ENCODE assay signal across 14 cellular contexts in the genomic region with DNA sequence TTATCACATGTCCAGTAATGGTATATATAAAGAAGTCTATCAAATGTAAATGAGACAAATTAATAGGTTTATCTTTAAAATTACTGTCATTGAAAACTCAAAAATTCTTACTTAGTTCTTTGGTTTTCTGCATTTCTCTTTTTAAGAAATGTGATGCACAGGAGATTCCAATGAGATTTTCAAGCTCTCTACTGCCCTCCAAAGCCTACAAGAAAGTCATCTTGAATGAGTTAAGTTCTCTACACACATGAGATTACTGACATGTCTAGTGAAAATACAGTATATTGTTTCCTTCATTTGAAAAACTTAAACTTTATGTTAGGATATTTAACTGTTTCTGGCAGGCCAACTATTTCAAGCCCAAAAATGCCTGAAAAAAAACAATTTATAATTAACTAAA.
DNase-seq lines count a peak whose midpoint lies in the region; TF ChIP-seq lines count a peak whose summit lies in the region.
"Had no signal": no experiment of that assay in that cellular context is flagged by ENCODE, and none has a peak within 500 bp of the region (broad histone marks: within the 10 kb centered on the region; RNA-seq: fewer than 3 reads in every experiment).

No MANE protein-coding gene starts in this region.

- H3K36me3 ChIP-seq in testis (ENCODE audit: low read depth, missing control alignments): no peaks in the 10 kb centered on the region
- H3K36me3 ChIP-seq: SJSA1 had no signal

- intact Hi-C loops in testis (cut with DNase I; ENCODE audit: low total_unique reads): no loop called here

- H3K4me3 ChIP-seq in testis: no peak overlapping the region
- H3K4me3 ChIP-seq: mucosa of descending colon, SJSA1 had no signal

- H3K4me1 ChIP-seq in testis: no peaks in the 10 kb centered on the region

- no peak for TF ChIP-seq CTCF in testis (IDR thresholded peaks at IDR 0.05)

- DNase-seq in NCI-H82 (lab: John Stamatoyannopoulos, UW) (peak; percentile 20), NCI-H82 treated with DMSO at 0.1 percent for 48 hours (lab: John Stamatoyannopoulos, UW; ENCODE audit: unreplicated experiment) (no peak), OCI-M1 (lab: John Stamatoyannopoulos, UW) (peak; percentile 31), dermis blood vessel endothelial cell (peak; percentile 19), renal cortical epithelial cell (ENCODE audit: low read depth) (peak; percentile 38), testis (no peak), globus pallidus (ENCODE audit: low spot score) (no peak), KG1 (lab: John Stamatoyannopoulos, UW) (no peak)
- DNase-seq: activated CD8-positive, alpha-beta T cell treated with anti-CD3 and anti-CD28 coated beads for 36 hours; activated naive CD8-positive, alpha-beta T cell treated with anti-CD3 and anti-CD28 coated beads, Interleukin-2, amount 50 U/mL, for 24 hours; mucosa of descending colon; NCI-H1436; stimulated activated naive CD4-positive, alpha-beta T cell treated with Interleukin-2 at 50 U/mL for 16 hours had no signal

- TF ChIP-seq POLR2A in testis (IDR thresholded peaks at IDR 0.05): no peak

- no peaks in the 10 kb centered on the region for H3K27me3 ChIP-seq in testis
- H3K27me3 ChIP-seq: SJSA1 had no signal

- no peaks in the 10 kb centered on the region for H3K9me3 ChIP-seq in testis
- H3K9me3 ChIP-seq: mucosa of descending colon, SJSA1 had no signal

- H3K27ac ChIP-seq in testis: no peak overlapping the region
- H3K27ac ChIP-seq: SJSA1 had no signal

Comparison
In these comparisons a context has a peak if more than half of its experiments do, and no peak if none do; other contexts are left out.
1. DNase-seq: peak in NCI-H82 (single experiment), OCI-M1 (single experiment), dermis blood vessel endothelial cell (single experiment) and renal cortical epithelial cell (single experiment); none in NCI-H82 treated with DMSO at 0.1 percent for 48 hours (single experiment), testis (single experiment), globus pallidus (single experiment) and KG1 (single experiment).